Comparison of ENCODE assay signal across 1 cellular context in genomic region chr17:82920150-82920549, GRCh38.
TF ChIP-seq lines count a peak whose summit lies in the region.

No MANE protein-coding gene starts in this region.

TF ChIP-seq in WTC11, 78 proteins besides CTCF, POLR2A, EP300 and RAD21 (continued from another document):
- TF ChIP-seq PRDM15 (CRISPR knock-in tag; IDR thresholded peaks at IDR 0.05) = no peak
- TF ChIP-seq IRF1 (CRISPR knock-in tag; IDR thresholded peaks at IDR 0.05) = no peak
- TF ChIP-seq NFATC4 (CRISPR knock-in tag; IDR thresholded peaks at IDR 0.05) = no peak
- no peak for TF ChIP-seq ZNF281 (CRISPR knock-in tag; IDR thresholded peaks at IDR 0.05)
- no peak for TF ChIP-seq ZNF219 (CRISPR knock-in tag; IDR thresholded peaks at IDR 0.05; ENCODE audit: borderline replicate concordance)
- TF ChIP-seq CREM (CRISPR knock-in tag; IDR thresholded peaks at IDR 0.05) = no peak
- TF ChIP-seq NFYB (CRISPR knock-in tag; conservative IDR thresholded peaks at IDR 0.05; ENCODE audit: low read depth) = no peak
TF ChIP-seq in WTC11: peak in this region for 0.
